In genomic region chr15:74964794-74965193, GRCh38 we compare ENCODE assay signal across 14 cellular contexts. TPM values are rescaled to one million over a fixed set of nuclear protein-coding genes. Genes with fewer than 3 reads are reported as not detected.
DNase-seq lines count a peak whose midpoint lies in the region; TF ChIP-seq lines count a peak whose summit lies in the region.
"Had no signal": no experiment of that assay in that cellular context is flagged by ENCODE, and none has a peak within 500 bp of the region (broad histone marks: within the 10 kb centered on the region; RNA-seq: fewer than 3 reads in every experiment).

No MANE protein-coding gene starts in this region.

- CTCF ChIA-PET in A673 (lab: Charles Lee) = no interaction called here
- CTCF ChIA-PET in HEK293 (lab: Yijun Ruan, JAX) = interaction anchor here (1.2 to 2.2 kb wide), 2 partner anchors 11 to 14 kb away, joined by 4 to 8 read pairs; no protein-coding TSS in a partner anchor

- POLR2A ChIA-PET in A673 (lab: Charles Lee; ENCODE audit: low non-redundant PET) (no interaction called here), HEK293 (lab: Yijun Ruan, JAX) (interaction anchor here (0.6 kb wide), 1 partner anchor 17 kb away, joined by 3 read pairs; no protein-coding TSS in a partner anchor)

- H3K4me1 ChIP-seq in A673 (ENCODE audit: insufficient read depth, low read length, poor library complexity, severe bottlenecking) (peaks cover 24% of the 10 kb centered on the region), HEK293 (ENCODE audit: control insufficient read depth, insufficient read depth, low read length) (no peaks in the 10 kb centered on the region)

- TF ChIP-seq CTCF in A673 (conservative IDR thresholded peaks at IDR 0.05; ENCODE audit: low read depth, low read length) = no peak
- TF ChIP-seq CTCF in HEK293 (tag by site-specific recombination; IDR thresholded peaks at IDR 0.05) = no peak
- no peak for TF ChIP-seq CTCF in CD14-positive monocyte (IDR thresholded peaks at IDR 0.05)

- BruUV-seq in A673 (replicated peaks; lab: Mats Ljungman, UMichigan) = no TSS peak

- H3K27me3 Mint-ChIP-seq in CD14-positive monocyte (ENCODE audit: low read depth in 3 of 3) = peaks cover 27 to 38% (median 35%) of the 10 kb centered on the region in 3 donors

- no peaks in the 10 kb centered on the region for H3K27me3 ChIP-seq in A673 (replicated peaks; ENCODE audit: insufficient read depth, low read depth, low read length, poor library complexity)
- H3K27me3 ChIP-seq: transverse colon had no signal

- H3K27ac ChIP-seq in A673 (ENCODE audit: low read depth, low read length, poor library complexity, severe bottlenecking) = peak overlapping the region; percentile 52
- H3K27ac ChIP-seq in HEK293 (ENCODE audit: extremely low read depth, low read depth, low read length) = no peak overlapping the region
- H3K27ac ChIP-seq: HL-60, transverse colon had no signal

- H3K4me3 ChIP-seq in A673 (ENCODE audit: low read depth, low read length, poor library complexity, severe bottlenecking) (no peak overlapping the region), HEK293 (ENCODE audit: low read depth, low read length) (no peak overlapping the region)
- H3K4me3 ChIP-seq: lung, transverse colon had no signal

- no peaks in the 10 kb centered on the region for H3K4me1 Mint-ChIP-seq in CD14-positive monocyte

- DNase-seq in A673 (ENCODE audit: low spot score) (peak; percentile 59), amniotic epithelial cell (ENCODE audit: low read depth) (peak; percentile 15), iris pigment epithelial cell (ENCODE audit: low read depth) (peak; percentile 38), nucleus accumbens (lab: John Stamatoyannopoulos, UW) (no peak), NCI-H524 treated with DMSO at 0.1 percent for 48 hours (lab: John Stamatoyannopoulos, UW) (no peak), NCI-H446 treated with DMSO at 0.1 percent for 48 hours (lab: John Stamatoyannopoulos, UW) (no peak), CD14-positive monocyte (ENCODE audit: low spot score) (no peak)
- DNase-seq: CD4-positive, CD25-positive, alpha-beta regulatory T cell; NCI-H1048; right cardiac atrium; transverse colon had no signal

- H3K9me3 ChIP-seq in A673 (ENCODE audit: low read depth, low read length, poor library complexity, severe bottlenecking) (no peaks in the 10 kb centered on the region), HEK293 (ENCODE audit: control insufficient read depth, insufficient read depth, low read depth, low read length) (no peaks in the 10 kb centered on the region)
- H3K9me3 ChIP-seq: transverse colon had no signal

- intact Hi-C loops in A673 (cut with micrococcal nuclease; ENCODE audit: unreplicated experiment) (no loop called here), CD14-positive monocyte (cut with micrococcal nuclease) (loop anchor here in 1 of 2 donors (5.0 kb wide), 1 partner anchor 343 kb away; no protein-coding TSS in a partner anchor)

- peaks cover 0 to under 1% (median 0%) of the 10 kb centered on the region in 7 donors for H3K9me3 Mint-ChIP-seq in CD14-positive monocyte
- H3K9me3 Mint-ChIP-seq: CD4-positive, CD25-positive, alpha-beta regulatory T cell had no signal

- no peak overlapping the region for H3K27ac Mint-ChIP-seq in CD14-positive monocyte
- H3K27ac Mint-ChIP-seq: CD4-positive, CD25-positive, alpha-beta regulatory T cell had no signal

- no peaks in the 10 kb centered on the region for H3K36me3 Mint-ChIP-seq in CD14-positive monocyte
- H3K36me3 Mint-ChIP-seq: CD4-positive, CD25-positive, alpha-beta regulatory T cell had no signal

- H3K36me3 ChIP-seq in A673 (ENCODE audit: insufficient read depth, low read length, poor library complexity, severe bottlenecking) = no peaks in the 10 kb centered on the region
- H3K36me3 ChIP-seq in HEK293 (ENCODE audit: control insufficient read depth in 2 of 2, insufficient read depth in 1 of 2, low read length in 2 of 2) = no peaks in the 10 kb centered on the region
- H3K36me3 ChIP-seq: transverse colon had no signal

- no peak overlapping the region for H3K4me3 Mint-ChIP-seq in CD14-positive monocyte

TF ChIP-seq in HEK293, 187 proteins besides CTCF, POLR2A, EP300 and RAD21:
- no peak for TF ChIP-seq BCL6B (tag by site-specific recombination; IDR thresholded peaks at IDR 0.05)
- TF ChIP-seq PRDM1 (tag by site-specific recombination; IDR thresholded peaks at IDR 0.05) = 0 out of 2 replicates have a peak, but pooled peaks have one; percentile 26
- no peak for TF ChIP-seq ZNF239 (tag by site-specific recombination; IDR thresholded peaks at IDR 0.05)
- TF ChIP-seq ZNF404 (tag by site-specific recombination; IDR thresholded peaks at IDR 0.05) = no peak

RNA-seq across cellular contexts. Expression of gene RPP25, which starts 8.2 kb away (rescaled TPM):
- total RNA-seq in A673 (2021) = 20.6 and 22.5 TPM in 2 replicates
- 1 to 10 TPM; 6.5 to 6.7 TPM for polyA plus RNA-seq in CD14-positive monocyte

RNA-seq across cellular contexts. Expression of gene COX5A, which starts 26.9 kb away (rescaled TPM):
- total RNA-seq in A673 (2021) = 354 and 357 TPM in 2 replicates
- 100 to 1,000 TPM; 434 to 498 TPM for polyA plus RNA-seq in CD14-positive monocyte

RNA-seq across cellular contexts. Expression of gene SCAMP5, which starts 30.6 kb away (rescaled TPM):
- total RNA-seq in A673 (2021) = 3.8 and 5.8 TPM in 2 replicates
- under 1 TPM in 1 of 2 donors, not detected in 1; 0.08 TPM for polyA plus RNA-seq in CD14-positive monocyte

RNA-seq across cellular contexts. Expression of gene FAM219B, which starts 58.1 kb away (rescaled TPM):
- 86.6 and 93.2 TPM in 2 replicates for total RNA-seq in A673 (2021)
- 10 to 100 TPM; 11.7 to 17.1 TPM for polyA plus RNA-seq in CD14-positive monocyte

RNA-seq across cellular contexts. Expression of gene PPCDC, which starts 58.6 kb away (rescaled TPM):
- 13.3 and 18.9 TPM in 2 replicates for total RNA-seq in A673 (2021)
- polyA plus RNA-seq in CD14-positive monocyte = 10 to 100 TPM; 14.2 to 18.7 TPM

Comparison
In these comparisons a context has a peak if more than half of its experiments do, and no peak if none do; other contexts are left out.
1. DNase-seq: peak in A673 (single experiment), amniotic epithelial cell (single experiment) and iris pigment epithelial cell (single experiment); none in nucleus accumbens (0 of 56), NCI-H524 treated with DMSO at 0.1 percent for 48 hours (single experiment), NCI-H446 treated with DMSO at 0.1 percent for 48 hours (single experiment) and CD14-positive monocyte (single experiment).